ENCODE assay signal across 8 cellular contexts in genomic region chr3:179929091-179929529, GRCh38.
DNase-seq lines count a peak whose midpoint lies in the region; ATAC-seq, FAIRE-seq and TF ChIP-seq lines count a peak whose summit lies in the region.

No MANE protein-coding gene starts in this region.

- in situ Hi-C loops in gastrocnemius medialis (cut with MboI; ENCODE audit: low sequenced_read_pairs in 4 of 4) = loop anchor here in 1 of 4 donors (10.0 kb wide), 1 partner anchor 666 kb away; no protein-coding TSS in a partner anchor

- CTCF ChIA-PET in CD8-positive, alpha-beta T cell (lab: Charles Lee) = interaction anchor here (0.6 to 3.0 kb wide), 9 partner anchors 10 to 1348 kb away, joined by 3 to 15 read pairs (median 4); no protein-coding TSS in a partner anchor
- CTCF ChIA-PET in OCI-LY7 (lab: Charles Lee; ENCODE audit: unreplicated experiment) = interaction anchor here (0.6 to 0.9 kb wide), 3 partner anchors 9 to 183 kb away, joined by 3 read pairs; no protein-coding TSS in a partner anchor
- CTCF ChIA-PET in activated naive CD4-positive, alpha-beta T cell treated with anti-CD3 and anti-CD28 coated beads for 36 hours (lab: Charles Lee) = interaction anchor here (0.6 to 2.2 kb wide), 20 partner anchors 10 to 1880 kb away, joined by 3 to 12 read pairs (median 4); no protein-coding TSS in a partner anchor

- peaks cover 3% of the 10 kb centered on the region for H3K27me3 Mint-ChIP-seq in CD8-positive, alpha-beta T cell (ENCODE audit: low read depth)
- peaks cover 15% of the 10 kb centered on the region for H3K27me3 Mint-ChIP-seq in activated naive CD4-positive, alpha-beta T cell treated with anti-CD3 and anti-CD28 coated beads for 36 hours (ENCODE audit: low read depth)

- H3K9me2 ChIP-seq in OCI-LY7 (ENCODE audit: insufficient read depth, low read length) = no peaks in the 10 kb centered on the region

- H3K27me3 ChIP-seq in CD8-positive, alpha-beta T cell (ENCODE audit: insufficient read depth, low read length) = no peaks in the 10 kb centered on the region
- H3K27me3 ChIP-seq in gastrocnemius medialis = no peaks in the 10 kb centered on the region

- H3K4me3 Mint-ChIP-seq in CD8-positive, alpha-beta T cell = no peak overlapping the region
- no peak overlapping the region for H3K4me3 Mint-ChIP-seq in activated naive CD4-positive, alpha-beta T cell treated with anti-CD3 and anti-CD28 coated beads for 36 hours

- TF ChIP-seq CTCF in CD8-positive, alpha-beta T cell (IDR thresholded peaks at IDR 0.05) = peak; percentile 61
- peak; percentile 99 for TF ChIP-seq CTCF in OCI-LY7 (conservative IDR thresholded peaks at IDR 0.05; ENCODE audit: low read length)
- peak in 4 of 5 experiments; percentile 24 to 58 (median 31) for TF ChIP-seq CTCF in gastrocnemius medialis (IDR thresholded peaks at IDR 0.05 in 4 of 5, conservative IDR thresholded peaks at IDR 0.05 in 1 of 5)

- ATAC-seq in CD8-positive, alpha-beta T cell = no peak
- ATAC-seq in left ventricle myocardium superior (no peak), gastrocnemius medialis (no peak), HG03521 (IDR thresholded peaks at IDR 0.05; ENCODE audit: unreplicated experiment) (no peak)

- no peak overlapping the region for H2AFZ ChIP-seq in OCI-LY7 (ENCODE audit: low read length)

- H3K9me3 ChIP-seq in CD8-positive, alpha-beta T cell (ENCODE audit: low read length) = no peaks in the 10 kb centered on the region
- H3K9me3 ChIP-seq in OCI-LY7 (ENCODE audit: low read length) (no peaks in the 10 kb centered on the region), gastrocnemius medialis (no peaks in the 10 kb centered on the region)

- peaks cover 3% of the 10 kb centered on the region for H3K4me1 Mint-ChIP-seq in CD8-positive, alpha-beta T cell (ENCODE audit: low read depth)
- H3K4me1 Mint-ChIP-seq in activated naive CD4-positive, alpha-beta T cell treated with anti-CD3 and anti-CD28 coated beads for 36 hours (ENCODE audit: low read depth) = no peaks in the 10 kb centered on the region

- BruUV-seq in OCI-LY7 (replicated peaks; lab: Mats Ljungman, UMichigan) = no TSS peak

- H3K4me1 ChIP-seq in CD8-positive, alpha-beta T cell (ENCODE audit: insufficient read depth, low read length) = no peaks in the 10 kb centered on the region
- H3K4me1 ChIP-seq in OCI-LY7 (ENCODE audit: insufficient read depth, low read length, poor library complexity, severe bottlenecking) (no peaks in the 10 kb centered on the region), gastrocnemius medialis (no peaks in the 10 kb centered on the region)

- H3K9me3 Mint-ChIP-seq in CD8-positive, alpha-beta T cell = no peaks in the 10 kb centered on the region
- no peaks in the 10 kb centered on the region for H3K9me3 Mint-ChIP-seq in activated naive CD4-positive, alpha-beta T cell treated with anti-CD3 and anti-CD28 coated beads for 36 hours

- DNase-seq in CD8-positive, alpha-beta T cell = peak in 4 of 7 experiments; percentile 11 to 49 (median 32)
- DNase-seq in GM19239 (ENCODE audit: insufficient read length, low spot score) = peak; percentile 20
- DNase-seq in Jurkat, Clone E6-1 (ENCODE audit: low read depth, low spot score) = peak; percentile 76
- peak; percentile 68 for DNase-seq in OCI-LY7 (ENCODE audit: low spot score)
- DNase-seq in activated naive CD4-positive, alpha-beta T cell treated with anti-CD3 and anti-CD28 coated beads for 36 hours = peak; percentile 61
- DNase-seq in left ventricle myocardium superior = peak; percentile 31
- DNase-seq in gastrocnemius medialis = no peak

- intact Hi-C loops in CD8-positive, alpha-beta T cell (cut with DNase I, micrococcal nuclease) = loop anchor here in 1 of 2 experiments (5.0 kb wide), 1 partner anchor 668 kb away; no protein-coding TSS in a partner anchor
- intact Hi-C loops in OCI-LY7 (cut with micrococcal nuclease; ENCODE audit: unreplicated experiment) (loop anchor here (1.0 to 10.0 kb wide), 4 partner anchors 89 to 666 kb away; no protein-coding TSS in a partner anchor), left ventricle myocardium superior (cut with micrococcal nuclease) (no loop called here), gastrocnemius medialis (cut with DNase I; ENCODE audit: low total_unique reads) (no loop called here)
- intact Hi-C loops in activated naive CD4-positive, alpha-beta T cell treated with anti-CD3 and anti-CD28 coated beads for 36 hours (cut with micrococcal nuclease) = loop anchor here (1.0 to 5.0 kb wide), 3 partner anchors 666 to 928 kb away; no protein-coding TSS in a partner anchor

- H3K4me3 ChIP-seq in CD8-positive, alpha-beta T cell (ENCODE audit: low read depth, low read length) = no peak overlapping the region
- no peak overlapping the region for H3K4me3 ChIP-seq in Jurkat, Clone E6-1 (ENCODE audit: low read length)
- H3K4me3 ChIP-seq in OCI-LY7 (ENCODE audit: low read depth, low read length, poor library complexity, severe bottlenecking) (no peak overlapping the region), gastrocnemius medialis (no peak overlapping the region)

- FAIRE-seq in GM19239 (lab: Jason Lieb, UNC) = peak; percentile 92

- H3K36me3 Mint-ChIP-seq in CD8-positive, alpha-beta T cell = no peaks in the 10 kb centered on the region
- H3K36me3 Mint-ChIP-seq in activated naive CD4-positive, alpha-beta T cell treated with anti-CD3 and anti-CD28 coated beads for 36 hours (ENCODE audit: low read depth) = no peaks in the 10 kb centered on the region

- H3K36me3 ChIP-seq in CD8-positive, alpha-beta T cell (ENCODE audit: insufficient read depth, low read length) = no peaks in the 10 kb centered on the region
- H3K36me3 ChIP-seq in OCI-LY7 (ENCODE audit: insufficient read depth, low read length) (no peaks in the 10 kb centered on the region), gastrocnemius medialis (no peaks in the 10 kb centered on the region)

- H3K27ac ChIP-seq in CD8-positive, alpha-beta T cell (ENCODE audit: low read depth, low read length) = no peak overlapping the region
- H3K27ac ChIP-seq in OCI-LY7 (ENCODE audit: low read depth, low read length, poor library complexity, severe bottlenecking) = no peak overlapping the region
- no peak overlapping the region for H3K27ac ChIP-seq in gastrocnemius medialis

- no peak overlapping the region for H3K27ac Mint-ChIP-seq in CD8-positive, alpha-beta T cell
- no peak overlapping the region for H3K27ac Mint-ChIP-seq in activated naive CD4-positive, alpha-beta T cell treated with anti-CD3 and anti-CD28 coated beads for 36 hours

- no peak overlapping the region for H3K4me2 ChIP-seq in OCI-LY7 (ENCODE audit: low read length)

- no peak for TF ChIP-seq POLR2A in gastrocnemius medialis (IDR thresholded peaks at IDR 0.05)

- no peaks in the 10 kb centered on the region for H3K79me2 ChIP-seq in OCI-LY7 (ENCODE audit: insufficient read depth, low read depth, low read length)

- POLR2A ChIA-PET in CD8-positive, alpha-beta T cell (lab: Charles Lee) = no interaction called here
- POLR2A ChIA-PET in OCI-LY7 (lab: Charles Lee) = interaction anchor here (0.6 to 2.0 kb wide), 10 partner anchors 12 to 677 kb away, joined by 3 to 5 read pairs (median 4); no protein-coding TSS in a partner anchor

- H4K20me1 ChIP-seq in OCI-LY7 (ENCODE audit: insufficient read depth, low read length) = no peaks in the 10 kb centered on the region

Comparison
In these comparisons a context has a peak if more than half of its experiments do, and no peak if none do; other contexts are left out.
1. DNase-seq: peak in CD8-positive, alpha-beta T cell (4 of 7), GM19239 (single experiment), Jurkat, Clone E6-1 (single experiment), OCI-LY7 (single experiment), activated naive CD4-positive, alpha-beta T cell treated with anti-CD3 and anti-CD28 coated beads for 36 hours (single experiment) and left ventricle myocardium superior (single experiment); none in gastrocnemius medialis (0 of 2).
2. CTCF ChIP-seq: peak in every context shown above with its lines; median percentile 99 in OCI-LY7; 61 in CD8-positive, alpha-beta T cell; 31 in gastrocnemius medialis.
3. intact Hi-C loops: an anchor here in OCI-LY7 (1.0 to 10.0 kb wide) and activated naive CD4-positive, alpha-beta T cell treated with anti-CD3 and anti-CD28 coated beads for 36 hours (1.0 to 5.0 kb wide); none called in left ventricle myocardium superior and gastrocnemius medialis.